ENCODE assay signal across 1 cellular context in the genomic region with DNA sequence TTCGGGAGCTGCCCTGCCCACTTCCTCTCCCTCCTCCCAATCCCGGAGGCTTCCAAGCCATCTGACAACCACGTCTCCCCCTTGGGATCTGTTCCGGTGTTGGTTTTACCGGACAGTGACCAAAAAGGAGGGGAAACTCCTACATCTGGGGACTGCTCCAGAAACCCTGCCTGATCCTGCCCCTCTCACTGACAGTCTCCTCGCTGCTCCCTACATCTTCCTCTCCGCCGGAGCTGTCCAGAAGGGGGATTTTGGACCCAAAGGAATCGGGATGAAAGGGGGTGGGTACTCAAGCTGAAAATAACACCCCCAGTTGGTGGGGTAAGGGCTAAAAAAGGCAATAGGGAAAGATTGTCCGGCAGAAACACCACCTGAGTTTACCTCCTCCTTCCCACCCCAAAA.
TF ChIP-seq lines count a peak whose summit lies in the region.

No MANE protein-coding gene starts in this region.

TF ChIP-seq in HepG2, 621 proteins besides CTCF, POLR2A, EP300 and RAD21 (continued from another document and continues in another):
- TF ChIP-seq, protein P1, sequence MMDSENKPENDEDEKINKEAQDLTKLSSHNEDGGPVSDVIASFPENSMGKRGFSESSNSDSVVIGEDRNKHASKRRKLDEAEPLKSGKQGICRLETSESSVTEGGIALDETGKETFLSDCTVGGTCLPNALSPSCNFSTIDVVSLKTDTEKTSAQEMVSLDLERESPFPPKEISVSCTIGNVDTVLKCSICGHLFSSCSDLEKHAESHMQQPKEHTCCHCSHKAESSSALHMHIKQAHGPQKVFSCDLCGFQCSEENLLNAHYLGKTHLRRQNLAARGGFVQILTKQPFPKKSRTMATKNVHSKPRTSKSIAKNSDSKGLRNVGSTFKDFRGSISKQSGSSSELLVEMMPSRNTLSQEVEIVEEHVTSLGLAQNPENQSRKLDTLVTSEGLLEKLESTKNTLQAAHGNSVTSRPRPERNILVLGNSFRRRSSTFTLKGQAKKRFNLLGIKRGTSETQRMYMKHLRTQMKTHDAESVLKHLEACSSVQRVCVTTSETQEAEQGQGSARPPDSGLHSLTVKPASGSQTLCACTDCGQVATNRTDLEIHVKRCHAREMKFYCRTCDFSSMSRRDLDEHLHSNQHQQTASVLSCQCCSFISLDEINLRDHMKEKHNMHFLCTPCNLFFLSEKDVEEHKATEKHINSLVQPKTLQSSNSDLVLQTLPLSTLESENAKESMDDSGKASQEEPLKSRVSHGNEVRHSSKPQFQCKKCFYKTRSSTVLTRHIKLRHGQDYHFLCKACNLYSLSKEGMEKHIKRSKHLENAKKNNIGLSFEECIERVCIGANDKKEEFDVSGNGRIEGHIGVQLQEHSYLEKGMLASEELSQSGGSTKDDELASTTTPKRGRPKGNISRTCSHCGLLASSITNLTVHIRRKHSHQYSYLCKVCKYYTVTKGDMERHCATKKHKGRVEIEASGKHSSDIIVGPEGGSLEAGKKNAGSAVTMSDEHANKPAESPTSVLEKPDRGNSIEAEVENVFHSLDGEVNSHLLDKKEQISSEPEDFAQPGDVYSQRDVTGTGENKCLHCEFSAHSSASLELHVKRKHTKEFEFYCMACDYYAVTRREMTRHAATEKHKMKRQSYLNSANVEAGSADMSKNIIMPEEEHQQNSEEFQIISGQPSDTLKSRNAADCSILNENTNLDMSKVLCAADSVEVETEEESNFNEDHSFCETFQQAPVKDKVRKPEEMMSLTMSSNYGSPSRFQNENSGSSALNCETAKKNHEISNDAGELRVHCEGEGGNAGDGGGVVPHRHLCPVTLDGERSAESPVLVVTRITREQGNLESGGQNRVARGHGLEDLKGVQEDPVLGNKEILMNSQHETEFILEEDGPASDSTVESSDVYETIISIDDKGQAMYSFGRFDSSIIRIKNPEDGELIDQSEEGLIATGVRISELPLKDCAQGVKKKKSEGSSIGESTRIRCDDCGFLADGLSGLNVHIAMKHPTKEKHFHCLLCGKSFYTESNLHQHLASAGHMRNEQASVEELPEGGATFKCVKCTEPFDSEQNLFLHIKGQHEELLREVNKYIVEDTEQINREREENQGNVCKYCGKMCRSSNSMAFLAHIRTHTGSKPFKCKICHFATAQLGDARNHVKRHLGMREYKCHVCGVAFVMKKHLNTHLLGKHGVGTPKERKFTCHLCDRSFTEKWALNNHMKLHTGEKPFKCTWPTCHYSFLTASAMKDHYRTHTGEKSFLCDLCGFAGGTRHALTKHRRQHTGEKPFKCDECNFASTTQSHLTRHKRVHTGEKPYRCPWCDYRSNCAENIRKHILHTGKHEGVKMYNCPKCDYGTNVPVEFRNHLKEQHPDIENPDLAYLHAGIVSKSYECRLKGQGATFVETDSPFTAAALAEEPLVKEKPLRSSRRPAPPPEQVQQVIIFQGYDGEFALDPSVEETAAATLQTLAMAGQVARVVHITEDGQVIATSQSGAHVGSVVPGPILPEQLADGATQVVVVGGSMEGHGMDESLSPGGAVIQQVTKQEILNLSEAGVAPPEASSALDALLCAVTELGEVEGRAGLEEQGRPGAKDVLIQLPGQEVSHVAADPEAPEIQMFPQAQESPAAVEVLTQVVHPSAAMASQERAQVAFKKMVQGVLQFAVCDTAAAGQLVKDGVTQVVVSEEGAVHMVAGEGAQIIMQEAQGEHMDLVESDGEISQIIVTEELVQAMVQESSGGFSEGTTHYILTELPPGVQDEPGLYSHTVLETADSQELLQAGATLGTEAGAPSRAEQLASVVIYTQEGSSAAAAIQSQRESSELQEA (CRISPR knock-in tag; IDR thresholded peaks at IDR 0.05; ENCODE audit: not compliant biosample characterization): no peak
- TF ChIP-seq NR2F6 (IDR thresholded peaks at IDR 0.05): no peak
- TF ChIP-seq NR2F6 (CRISPR knock-in tag; IDR thresholded peaks at IDR 0.05): peak; percentile 30; the same call in 1 of the 2 replicates
- TF ChIP-seq NKX3-1 (CRISPR knock-in tag; IDR thresholded peaks at IDR 0.05): no peak
- no peak for TF ChIP-seq SRSF1 (optimal IDR thresholded peaks at IDR 0.05; ENCODE audit: low read depth, low read length)
- no peak for TF ChIP-seq PCBP1 (IDR thresholded peaks at IDR 0.05; ENCODE audit: borderline replicate concordance, low read depth, low read length)
- no peak for TF ChIP-seq SATB2 (CRISPR knock-in tag; IDR thresholded peaks at IDR 0.05)
- peak; percentile 52; the same call in 1 of the 2 replicates for TF ChIP-seq ZFX (CRISPR knock-in tag; IDR thresholded peaks at IDR 0.05; ENCODE audit: low read depth)
- TF ChIP-seq, protein P2, sequence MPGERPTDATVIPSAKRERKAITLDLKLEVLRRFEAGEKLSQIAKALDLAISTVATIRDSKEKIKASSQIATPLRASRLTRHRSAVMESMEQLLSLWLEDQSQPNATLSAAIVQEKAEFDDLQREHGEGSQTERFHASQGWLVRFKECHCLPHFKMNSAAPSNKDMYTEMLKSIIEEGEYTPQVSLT (CRISPR knock-in tag; IDR thresholded peaks at IDR 0.05; ENCODE audit: borderline replicate concordance, low read depth): no peak
- no peak for TF ChIP-seq ZNF83 (CRISPR knock-in tag; IDR thresholded peaks at IDR 0.05; ENCODE audit: borderline replicate concordance)
- TF ChIP-seq GABPB1 (CRISPR knock-in tag; IDR thresholded peaks at IDR 0.05): peak; percentile 45; the same call in 1 of the 2 replicates
- TF ChIP-seq, protein P3, sequence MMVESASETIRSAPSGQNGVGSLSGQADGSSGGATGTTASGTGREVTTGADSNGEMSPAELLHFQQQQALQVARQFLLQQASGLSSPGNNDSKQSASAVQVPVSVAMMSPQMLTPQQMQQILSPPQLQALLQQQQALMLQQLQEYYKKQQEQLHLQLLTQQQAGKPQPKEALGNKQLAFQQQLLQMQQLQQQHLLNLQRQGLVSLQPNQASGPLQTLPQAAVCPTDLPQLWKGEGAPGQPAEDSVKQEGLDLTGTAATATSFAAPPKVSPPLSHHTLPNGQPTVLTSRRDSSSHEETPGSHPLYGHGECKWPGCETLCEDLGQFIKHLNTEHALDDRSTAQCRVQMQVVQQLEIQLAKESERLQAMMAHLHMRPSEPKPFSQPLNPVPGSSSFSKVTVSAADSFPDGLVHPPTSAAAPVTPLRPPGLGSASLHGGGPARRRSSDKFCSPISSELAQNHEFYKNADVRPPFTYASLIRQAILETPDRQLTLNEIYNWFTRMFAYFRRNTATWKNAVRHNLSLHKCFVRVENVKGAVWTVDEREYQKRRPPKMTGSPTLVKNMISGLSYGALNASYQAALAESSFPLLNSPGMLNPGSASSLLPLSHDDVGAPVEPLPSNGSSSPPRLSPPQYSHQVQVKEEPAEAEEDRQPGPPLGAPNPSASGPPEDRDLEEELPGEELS (CRISPR knock-in tag; IDR thresholded peaks at IDR 0.05): peak; percentile 51
- TF ChIP-seq, protein P4, sequence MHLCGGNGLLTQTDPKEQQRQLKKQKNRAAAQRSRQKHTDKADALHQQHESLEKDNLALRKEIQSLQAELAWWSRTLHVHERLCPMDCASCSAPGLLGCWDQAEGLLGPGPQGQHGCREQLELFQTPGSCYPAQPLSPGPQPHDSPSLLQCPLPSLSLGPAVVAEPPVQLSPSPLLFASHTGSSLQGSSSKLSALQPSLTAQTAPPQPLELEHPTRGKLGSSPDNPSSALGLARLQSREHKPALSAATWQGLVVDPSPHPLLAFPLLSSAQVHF (CRISPR knock-in tag; IDR thresholded peaks at IDR 0.05): no peak
- TF ChIP-seq, protein P5, sequence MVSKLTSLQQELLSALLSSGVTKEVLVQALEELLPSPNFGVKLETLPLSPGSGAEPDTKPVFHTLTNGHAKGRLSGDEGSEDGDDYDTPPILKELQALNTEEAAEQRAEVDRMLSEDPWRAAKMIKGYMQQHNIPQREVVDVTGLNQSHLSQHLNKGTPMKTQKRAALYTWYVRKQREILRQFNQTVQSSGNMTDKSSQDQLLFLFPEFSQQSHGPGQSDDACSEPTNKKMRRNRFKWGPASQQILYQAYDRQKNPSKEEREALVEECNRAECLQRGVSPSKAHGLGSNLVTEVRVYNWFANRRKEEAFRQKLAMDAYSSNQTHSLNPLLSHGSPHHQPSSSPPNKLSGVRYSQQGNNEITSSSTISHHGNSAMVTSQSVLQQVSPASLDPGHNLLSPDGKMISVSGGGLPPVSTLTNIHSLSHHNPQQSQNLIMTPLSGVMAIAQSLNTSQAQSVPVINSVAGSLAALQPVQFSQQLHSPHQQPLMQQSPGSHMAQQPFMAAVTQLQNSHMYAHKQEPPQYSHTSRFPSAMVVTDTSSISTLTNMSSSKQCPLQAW (CRISPR knock-in tag; IDR thresholded peaks at IDR 0.05): peak; percentile 84
- TF ChIP-seq ZNF598 (CRISPR knock-in tag; IDR thresholded peaks at IDR 0.05; ENCODE audit: borderline replicate concordance): no peak
- TF ChIP-seq MAFG (CRISPR knock-in tag; IDR thresholded peaks at IDR 0.05): no peak
- TF ChIP-seq RARA (CRISPR knock-in tag; IDR thresholded peaks at IDR 0.05): peak; percentile 11; the same call in 1 of the 2 replicates
- TF ChIP-seq, protein P6, sequence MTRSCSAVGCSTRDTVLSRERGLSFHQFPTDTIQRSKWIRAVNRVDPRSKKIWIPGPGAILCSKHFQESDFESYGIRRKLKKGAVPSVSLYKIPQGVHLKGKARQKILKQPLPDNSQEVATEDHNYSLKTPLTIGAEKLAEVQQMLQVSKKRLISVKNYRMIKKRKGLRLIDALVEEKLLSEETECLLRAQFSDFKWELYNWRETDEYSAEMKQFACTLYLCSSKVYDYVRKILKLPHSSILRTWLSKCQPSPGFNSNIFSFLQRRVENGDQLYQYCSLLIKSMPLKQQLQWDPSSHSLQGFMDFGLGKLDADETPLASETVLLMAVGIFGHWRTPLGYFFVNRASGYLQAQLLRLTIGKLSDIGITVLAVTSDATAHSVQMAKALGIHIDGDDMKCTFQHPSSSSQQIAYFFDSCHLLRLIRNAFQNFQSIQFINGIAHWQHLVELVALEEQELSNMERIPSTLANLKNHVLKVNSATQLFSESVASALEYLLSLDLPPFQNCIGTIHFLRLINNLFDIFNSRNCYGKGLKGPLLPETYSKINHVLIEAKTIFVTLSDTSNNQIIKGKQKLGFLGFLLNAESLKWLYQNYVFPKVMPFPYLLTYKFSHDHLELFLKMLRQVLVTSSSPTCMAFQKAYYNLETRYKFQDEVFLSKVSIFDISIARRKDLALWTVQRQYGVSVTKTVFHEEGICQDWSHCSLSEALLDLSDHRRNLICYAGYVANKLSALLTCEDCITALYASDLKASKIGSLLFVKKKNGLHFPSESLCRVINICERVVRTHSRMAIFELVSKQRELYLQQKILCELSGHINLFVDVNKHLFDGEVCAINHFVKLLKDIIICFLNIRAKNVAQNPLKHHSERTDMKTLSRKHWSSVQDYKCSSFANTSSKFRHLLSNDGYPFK (CRISPR knock-in tag; IDR thresholded peaks at IDR 0.05; ENCODE audit: borderline replicate concordance): peak; percentile 57; the same call in 1 of the 2 replicates
- TF ChIP-seq FOXM1 (CRISPR knock-in tag; IDR thresholded peaks at IDR 0.05): no peak
- TF ChIP-seq, protein P7, sequence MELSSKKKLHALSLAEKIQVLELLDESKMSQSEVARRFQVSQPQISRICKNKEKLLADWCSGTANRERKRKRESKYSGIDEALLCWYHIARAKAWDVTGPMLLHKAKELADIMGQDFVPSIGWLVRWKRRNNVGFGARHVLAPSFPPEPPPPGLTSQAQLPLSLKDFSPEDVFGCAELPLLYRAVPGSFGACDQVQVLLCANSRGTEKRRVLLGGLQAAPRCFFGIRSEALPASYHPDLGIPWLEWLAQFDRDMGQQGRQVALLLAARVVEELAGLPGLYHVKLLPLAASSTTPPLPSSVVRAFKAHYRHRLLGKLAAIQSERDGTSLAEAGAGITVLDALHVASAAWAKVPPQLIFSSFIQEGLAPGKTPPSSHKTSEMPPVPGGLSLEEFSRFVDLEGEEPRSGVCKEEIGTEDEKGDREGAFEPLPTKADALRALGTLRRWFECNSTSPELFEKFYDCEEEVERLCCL (CRISPR knock-in tag; IDR thresholded peaks at IDR 0.05; ENCODE audit: borderline replicate concordance): no peak
- TF ChIP-seq ZNF619 (CRISPR knock-in tag; IDR thresholded peaks at IDR 0.05): no peak
- no peak for TF ChIP-seq ZNF44 (CRISPR knock-in tag; IDR thresholded peaks at IDR 0.05)
- TF ChIP-seq MEIS1 (CRISPR knock-in tag; IDR thresholded peaks at IDR 0.05; ENCODE audit: borderline replicate concordance): peak; percentile 54
- TF ChIP-seq ZSCAN29 (CRISPR knock-in tag; conservative IDR thresholded peaks at IDR 0.05): no peak
- TF ChIP-seq, protein P8, sequence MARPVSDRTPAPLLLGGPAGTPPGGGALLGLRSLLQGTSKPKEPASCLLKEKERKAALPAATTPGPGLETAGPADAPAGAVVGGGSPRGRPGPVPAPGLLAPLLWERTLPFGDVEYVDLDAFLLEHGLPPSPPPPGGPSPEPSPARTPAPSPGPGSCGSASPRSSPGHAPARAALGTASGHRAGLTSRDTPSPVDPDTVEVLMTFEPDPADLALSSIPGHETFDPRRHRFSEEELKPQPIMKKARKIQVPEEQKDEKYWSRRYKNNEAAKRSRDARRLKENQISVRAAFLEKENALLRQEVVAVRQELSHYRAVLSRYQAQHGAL (CRISPR knock-in tag; IDR thresholded peaks at IDR 0.05; ENCODE audit: not compliant biosample characterization): no peak
- TF ChIP-seq JUNB (CRISPR knock-in tag; IDR thresholded peaks at IDR 0.05; ENCODE audit: borderline replicate concordance): no peak
- peak; percentile 93 for TF ChIP-seq ETV5 (CRISPR knock-in tag; IDR thresholded peaks at IDR 0.05; ENCODE audit: borderline replicate concordance)
- TF ChIP-seq, protein P9, sequence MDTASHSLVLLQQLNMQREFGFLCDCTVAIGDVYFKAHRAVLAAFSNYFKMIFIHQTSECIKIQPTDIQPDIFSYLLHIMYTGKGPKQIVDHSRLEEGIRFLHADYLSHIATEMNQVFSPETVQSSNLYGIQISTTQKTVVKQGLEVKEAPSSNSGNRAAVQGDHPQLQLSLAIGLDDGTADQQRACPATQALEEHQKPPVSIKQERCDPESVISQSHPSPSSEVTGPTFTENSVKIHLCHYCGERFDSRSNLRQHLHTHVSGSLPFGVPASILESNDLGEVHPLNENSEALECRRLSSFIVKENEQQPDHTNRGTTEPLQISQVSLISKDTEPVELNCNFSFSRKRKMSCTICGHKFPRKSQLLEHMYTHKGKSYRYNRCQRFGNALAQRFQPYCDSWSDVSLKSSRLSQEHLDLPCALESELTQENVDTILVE (CRISPR knock-in tag; IDR thresholded peaks at IDR 0.05): no peak; the same call in none of the 2 replicates
- no peak for TF ChIP-seq AGO2 (optimal IDR thresholded peaks at IDR 0.05; ENCODE audit: low read depth, low read length)
- no peak for TF ChIP-seq SKI (IDR thresholded peaks at IDR 0.05; ENCODE audit: partially characterized antibody)
- no peak for TF ChIP-seq ZNF446 (CRISPR knock-in tag; IDR thresholded peaks at IDR 0.05)
- no peak for TF ChIP-seq EED (CRISPR knock-in tag; IDR thresholded peaks at IDR 0.05)
- peak; percentile 93 for TF ChIP-seq TGIF2 (CRISPR knock-in tag; IDR thresholded peaks at IDR 0.05)
